Comparison of ENCODE assay signal across 3 cellular contexts in the genomic region with DNA sequence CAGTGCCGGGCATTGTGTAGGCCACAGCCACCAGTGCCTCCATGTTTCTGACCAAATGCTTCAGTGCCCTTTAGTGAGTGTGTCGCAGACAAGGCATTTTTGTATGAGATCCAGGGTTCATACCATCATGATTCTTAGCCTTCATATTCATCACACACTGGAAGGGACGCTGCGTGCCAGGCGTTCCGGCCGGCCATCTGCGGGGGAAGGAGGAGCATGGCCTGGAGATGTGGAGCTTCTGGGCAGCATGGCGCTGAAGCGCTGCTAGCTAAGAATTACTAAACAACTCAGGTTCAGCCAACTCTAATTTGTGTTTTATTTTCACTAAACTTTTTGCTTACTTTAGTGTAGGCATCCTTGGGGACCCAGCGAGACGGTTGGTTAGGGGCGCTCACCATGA.
"Had no signal": no experiment of that assay in that cellular context is flagged by ENCODE, and none has a peak within 500 bp of the region (broad histone marks: within the 10 kb centered on the region; RNA-seq: fewer than 3 reads in every experiment).

No MANE protein-coding gene starts in this region.

- DNase-seq: GDM1, GF-D8 had no signal

- H3K4me3 ChIP-seq: GM12878 had no signal

- ATAC-seq: GM12878 had no signal
